Comparison of ENCODE assay signal across 1 cellular context in the genomic region with DNA sequence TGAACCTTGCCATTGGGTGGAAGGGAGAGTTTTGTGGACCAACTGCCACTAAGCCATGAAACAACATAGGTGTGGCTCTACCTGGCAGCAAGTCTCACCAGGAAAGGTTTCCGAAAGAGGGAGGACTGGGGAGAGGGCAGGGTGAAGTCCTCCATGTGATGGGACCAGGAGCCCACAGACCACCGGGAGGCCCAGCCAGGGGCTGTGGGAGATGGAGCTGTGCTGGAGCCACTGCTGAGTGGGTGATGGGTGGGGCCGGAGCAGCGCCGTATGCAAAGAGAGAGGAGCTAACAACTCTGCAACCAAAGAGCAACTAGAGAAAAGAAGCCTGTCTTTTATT.
TF ChIP-seq lines count a peak whose summit lies in the region.

No MANE protein-coding gene starts in this region.

TF ChIP-seq in H1, 55 proteins besides CTCF, POLR2A, EP300 and RAD21:
- TF ChIP-seq SIX5 (IDR thresholded peaks at IDR 0.05; ENCODE audit: low read depth, low read length): no peak
- no peak for TF ChIP-seq BACH1 (IDR thresholded peaks at IDR 0.05; ENCODE audit: low read length)
- TF ChIP-seq KDM5A (IDR thresholded peaks at IDR 0.05; ENCODE audit: low read length): no peak
- TF ChIP-seq SIN3A (conservative IDR thresholded peaks at IDR 0.05 in 1 of 2, IDR thresholded peaks at IDR 0.05 in 1 of 2; ENCODE audit: low read depth in 1 of 2, low read length in 2 of 2): no peak
- no peak for TF ChIP-seq NANOG (IDR thresholded peaks at IDR 0.05; ENCODE audit: insufficient read depth, low read depth, low read length, poor library complexity, severe bottlenecking)
- no peak for TF ChIP-seq BCL11A (IDR thresholded peaks at IDR 0.05; ENCODE audit: low read depth in 2 of 2, low read length in 2 of 2)
